Comparison of ENCODE assay signal across 8 cellular contexts in genomic region chr18:54671291-54671881, GRCh38.
DNase-seq lines count a peak whose midpoint lies in the region; ATAC-seq and TF ChIP-seq lines count a peak whose summit lies in the region.

No MANE protein-coding gene starts in this region.

- H3K4me1 ChIP-seq in lung (ENCODE audit: control insufficient read depth in 2 of 2, insufficient read depth in 2 of 2, low read length in 2 of 2) = no peaks in the 10 kb centered on the region

- no peaks in the 10 kb centered on the region for H3K27me3 ChIP-seq in lung (ENCODE audit: control insufficient read depth, insufficient read depth)

- no peaks in the 10 kb centered on the region for H3K9me3 ChIP-seq in lung (ENCODE audit: control insufficient read depth in 2 of 2, insufficient read depth in 1 of 2, low read length in 1 of 2)

- H3K9me3 Mint-ChIP-seq in brain = peaks cover 7 to 20% (median 14%) of the 10 kb centered on the region in 5 experiments

- peaks cover 14% of the 10 kb centered on the region for H3K4me1 Mint-ChIP-seq in brain

- H3K4me3 Mint-ChIP-seq in brain = no peak overlapping the region

- no peaks in the 10 kb centered on the region for H3K36me3 ChIP-seq in lung (ENCODE audit: control insufficient read depth in 2 of 2, insufficient read depth in 2 of 2, low read length in 2 of 2)

- no peaks in the 10 kb centered on the region for H3K27me3 Mint-ChIP-seq in brain

- H3K4me3 ChIP-seq in lung = no peak overlapping the region

- H3K27ac Mint-ChIP-seq in brain = no peak overlapping the region

- no peaks in the 10 kb centered on the region for H3K36me3 Mint-ChIP-seq in brain

- no peak overlapping the region for H3K27ac ChIP-seq in lung (ENCODE audit: low read depth in 1 of 2, low read length in 1 of 2)

- peak; percentile 84 to 85 for TF ChIP-seq CTCF in brain (conservative IDR thresholded peaks at IDR 0.05)
- peak; percentile 15 for TF ChIP-seq CTCF in lung (IDR thresholded peaks at IDR 0.05; ENCODE audit: control extremely low read depth, extremely low read depth)

- WGBS in lung, 2 donors = 94 to 98% methylated on average over 1 of the region's 1 CpG

- no peak for ATAC-seq in lung (ENCODE audit: insufficient read depth, low FRiP score)
- no peak for ATAC-seq in HG03108 (IDR thresholded peaks at IDR 0.05; ENCODE audit: unreplicated experiment)

- DNase-seq in NCI-H82 (lab: John Stamatoyannopoulos, UW) (peak; percentile 66), NCI-H82 treated with DMSO at 0.1 percent for 48 hours (lab: John Stamatoyannopoulos, UW; ENCODE audit: unreplicated experiment) (no peak), NCI-H1105 treated with DMSO at 0.1 percent for 48 hours (lab: John Stamatoyannopoulos, UW) (peak; percentile 50), lung (ENCODE audit: low spot score) (no peak), UCSD-AML1 (lab: John Stamatoyannopoulos, UW; ENCODE audit: unreplicated experiment) (no peak)
- no peak for DNase-seq in activated CD4-positive, alpha-beta T cell treated with anti-CD3 and anti-CD28 coated beads for 4 hours

Comparison
In these comparisons a context has a peak if more than half of its experiments do, and no peak if none do; other contexts are left out.
1. DNase-seq: peak in NCI-H82 (single experiment) and NCI-H1105 treated with DMSO at 0.1 percent for 48 hours (single experiment); none in NCI-H82 treated with DMSO at 0.1 percent for 48 hours (single experiment), lung (single experiment), UCSD-AML1 (single experiment) and activated CD4-positive, alpha-beta T cell treated with anti-CD3 and anti-CD28 coated beads for 4 hours (0 of 2).